Comparison of ENCODE assay signal across 20 cellular contexts in the genomic region with DNA sequence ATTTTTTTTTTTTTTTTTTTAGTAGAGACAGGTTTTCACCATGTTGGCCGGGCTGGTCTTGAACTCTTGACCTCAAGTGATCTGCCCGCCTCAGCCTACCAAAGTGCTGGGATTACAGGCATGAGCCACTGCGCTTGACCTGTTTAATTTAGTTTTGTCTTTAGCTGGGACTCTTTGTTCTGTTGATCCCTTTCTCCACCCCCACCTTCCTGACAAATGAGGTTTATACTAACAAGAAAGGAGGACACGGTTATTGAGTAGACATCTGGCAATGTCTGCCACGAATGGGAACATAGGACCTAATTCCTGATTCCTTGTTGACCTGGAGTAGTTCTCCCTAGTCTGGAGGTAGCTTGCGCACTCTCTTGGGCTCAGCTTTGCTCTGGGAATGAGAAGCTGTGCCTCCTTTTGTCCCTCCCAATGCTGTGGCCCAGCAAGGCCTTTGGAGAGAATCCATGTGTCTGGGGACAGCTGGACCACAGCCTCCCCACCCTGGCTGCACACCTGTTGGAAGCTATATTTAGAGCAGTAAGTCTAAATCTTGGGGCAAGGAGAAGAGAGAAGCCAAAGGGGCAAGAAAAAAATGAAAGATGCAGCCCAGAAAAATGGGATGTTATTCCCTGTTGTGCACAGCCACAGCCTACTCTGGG.
"Had no signal": no experiment of that assay in that cellular context is flagged by ENCODE, and none has a peak within 500 bp of the region (broad histone marks: within the 10 kb centered on the region; RNA-seq: fewer than 3 reads in every experiment).

No MANE protein-coding gene starts in this region.

- H3K4me1 Mint-ChIP-seq: stimulated activated naive CD8-positive, alpha-beta T cell treated with anti-CD3 and anti-CD28 coated beads, Interleukin-15, amount 100 ng/mL, for 72 hours had no signal

- H3K4me3 Mint-ChIP-seq: endodermal cell; natural killer cell; neural progenitor cell; stimulated activated naive B cell treated with anti-CD40 and anti-IgM and Interleukin-4, amounts not matched to agents 10 μg/mL and 1 μg/mL and 100 μg/mL, for 72 hours; stimulated activated naive CD8-positive, alpha-beta T cell treated with anti-CD3 and anti-CD28 coated beads, Interleukin-15, amount 100 ng/mL, for 72 hours had no signal

- H3K27ac Mint-ChIP-seq: endodermal cell; natural killer cell; neural progenitor cell; stimulated activated naive B cell treated with anti-CD40 and anti-IgM and Interleukin-4, amounts not matched to agents 10 μg/mL and 1 μg/mL and 100 μg/mL, for 72 hours; stimulated activated naive CD8-positive, alpha-beta T cell treated with anti-CD3 and anti-CD28 coated beads, Interleukin-15, amount 100 ng/mL, for 72 hours had no signal

- DNase-seq: effector CD4-positive, alpha-beta T cell; endodermal cell; erythroblast; foreskin keratinocyte; heart left ventricle; hippocampal formation; left colon; natural killer cell; nucleus accumbens; ovary; stimulated activated CD4-positive, alpha-beta T cell treated with anti-CD3 and anti-CD28 coated beads, Interleukin-2, amount 100 ng/mL, for 24 hours; stimulated activated CD4-positive, alpha-beta T cell treated with anti-CD3 and anti-CD28 coated beads, Interleukin-4, amount 100 ng/mL, for 4 hours; stimulated activated naive B cell treated with anti-CD40 and anti-IgM and Interleukin-4, amounts not matched to agents 10 μg/mL and 1 μg/mL and 100 μg/mL, for 72 hours; stimulated activated naive CD8-positive, alpha-beta T cell treated with anti-CD3 and anti-CD28 coated beads, Interleukin-15, amount 100 ng/mL, for 72 hours; transverse colon had no signal

- H3K27ac ChIP-seq: coronary artery, foreskin keratinocyte, heart left ventricle, neural progenitor cell, ovary, right lobe of liver, skin epidermis, transverse colon had no signal

- H3K36me3 ChIP-seq: heart left ventricle, neural progenitor cell, ovary, right lobe of liver, thoracic aorta, transverse colon had no signal

- H3K9me3 ChIP-seq: heart left ventricle, ovary, right lobe of liver, thoracic aorta, transverse colon had no signal

- H3K27me3 ChIP-seq: neural progenitor cell, ovary, right lobe of liver, transverse colon had no signal

- H3K4me3 ChIP-seq: coronary artery, heart left ventricle, neural progenitor cell, ovary, right lobe of liver, skin epidermis, thoracic aorta, transverse colon had no signal

- H3K4me1 ChIP-seq: foreskin keratinocyte, neural progenitor cell, right lobe of liver had no signal

- H3K9me3 Mint-ChIP-seq: endodermal cell; natural killer cell; neural progenitor cell; stimulated activated naive CD8-positive, alpha-beta T cell treated with anti-CD3 and anti-CD28 coated beads, Interleukin-15, amount 100 ng/mL, for 72 hours had no signal

- ATAC-seq: foreskin keratinocyte; heart left ventricle; left colon; natural killer cell; right lobe of liver; stimulated activated naive B cell treated with anti-CD40 and anti-IgM and Interleukin-4, amounts not matched to agents 10 μg/mL and 1 μg/mL and 100 μg/mL, for 72 hours; stimulated activated naive CD8-positive, alpha-beta T cell treated with anti-CD3 and anti-CD28 coated beads, Interleukin-15, amount 100 ng/mL, for 72 hours had no signal

- H3K36me3 Mint-ChIP-seq: natural killer cell; neural progenitor cell; stimulated activated naive B cell treated with anti-CD40 and anti-IgM and Interleukin-4, amounts not matched to agents 10 μg/mL and 1 μg/mL and 100 μg/mL, for 72 hours had no signal
